ENCODE assay signal across 7 cellular contexts in genomic region chr17:76585048-76585648, GRCh38. TPM values are rescaled to one million over a fixed set of nuclear protein-coding genes. Genes with fewer than 3 reads are reported as not detected.
A peak's percentile ranks its signal among the peaks of the same experiment; 100 is the strongest.
DNase-seq lines count a peak whose midpoint lies in the region; ATAC-seq and TF ChIP-seq lines count a peak whose summit lies in the region.

No MANE protein-coding gene starts in this region.

- H3K27me3 ChIP-seq in H9 (ENCODE audit: insufficient read depth, low read length), result peaks cover 36% of the 10 kb centered on the region; the same call in 1 of the 2 replicates
- H3K27me3 ChIP-seq in prostate gland (replicated peaks; ENCODE audit: insufficient read depth), result no peaks in the 10 kb centered on the region

- intact Hi-C loops in activated CD4-positive, alpha-beta memory T cell treated with anti-CD3 and anti-CD28 coated beads for 36 hours (cut with micrococcal nuclease), result loop anchor here (5.0 kb wide), 1 partner anchor 47 kb away; no protein-coding TSS in a partner anchor
- intact Hi-C loops in Right ventricle myocardium superior (cut with DNase I), result loop anchor here (10.0 kb wide), 1 partner anchor 60 kb away; no protein-coding TSS in a partner anchor
- intact Hi-C loops in prostate gland (cut with DNase I), result no loop called here

- H3K36me3 Mint-ChIP-seq in H9 (ENCODE audit: insufficient read depth in 1 of 3, low read depth in 3 of 3), result no peaks in the 10 kb centered on the region; a peak in 1 of 7 replicates
- peaks cover 3% of the 10 kb centered on the region for H3K36me3 Mint-ChIP-seq in activated CD4-positive, alpha-beta memory T cell treated with anti-CD3 and anti-CD28 coated beads for 36 hours

- no peaks in the 10 kb centered on the region for H3K79me2 ChIP-seq in H9 (ENCODE audit: insufficient read depth, low read length)

- no peaks in the 10 kb centered on the region for H3K79me1 ChIP-seq in H9 (ENCODE audit: insufficient read depth, low read depth, low read length, poor library complexity, severe bottlenecking)

- H3K4me1 ChIP-seq in H9 (ENCODE audit: insufficient read depth, low read length) (no peaks in the 10 kb centered on the region; the same call in 1 of the 2 replicates), prostate gland (replicated peaks) (no peaks in the 10 kb centered on the region)

- POLR2A ChIA-PET in activated CD4-positive, alpha-beta memory T cell treated with anti-CD3 and anti-CD28 coated beads for 36 hours (lab: Charles Lee), result interaction anchor here (1.5 kb wide), 1 partner anchor 27 kb away, joined by 9 read pairs; no protein-coding TSS in a partner anchor

- H3K27ac ChIP-seq in H9 (ENCODE audit: insufficient read length, low read depth, low read length), result no peak overlapping the region
- H3K27ac ChIP-seq in prostate gland, result peak overlapping the region; percentile 72 to 76

- H2AK5ac ChIP-seq in H9 (ENCODE audit: insufficient read length, low read length), result no peak overlapping the region

- no CpG with 5 or more reads among the region's 60 CpGs for WGBS in H9 (ENCODE audit: extremely low coverage, insufficient read length, low lambda C conversion rate)
- WGBS in prostate gland, result under 1% methylated on average over 60 of the region's 60 CpGs

- no peak overlapping the region for H2BK5ac ChIP-seq in H9 (ENCODE audit: insufficient read length, low read length)

- no peak overlapping the region for H2BK12ac ChIP-seq in H9 (ENCODE audit: insufficient read length, low read depth, low read length)

- no peak overlapping the region for H2BK120ac ChIP-seq in H9 (ENCODE audit: low read depth, low read length, poor library complexity, severe bottlenecking)

- no peak overlapping the region for H3K18ac ChIP-seq in H9 (ENCODE audit: insufficient read length, low read depth, low read length)

- no peak overlapping the region for H2AFZ ChIP-seq in H9 (ENCODE audit: low read length)

- no peak overlapping the region for H4K8ac ChIP-seq in H9 (replicated peaks; ENCODE audit: insufficient read length, low read depth, low read length)

- H4K5ac ChIP-seq in H9 (ENCODE audit: insufficient read length, low read depth, low read length), result no peak overlapping the region

- TF ChIP-seq CTCF in H9 (conservative IDR thresholded peaks at IDR 0.05), result no peak
- TF ChIP-seq CTCF in prostate gland (IDR thresholded peaks at IDR 0.05), result no peak

- H3K4me3 ChIP-seq in prostate gland, result peak overlapping the region; percentile 43 to 44

- H3K4me2 ChIP-seq in H9 (ENCODE audit: insufficient read depth, insufficient read length, low read length), result peak overlapping the region; percentile 67

- peaks cover 2 to 7% of the 10 kb centered on the region in 2 experiments; a peak in 3 of 5 replicates for H3K9me3 Mint-ChIP-seq in H9
- H3K9me3 Mint-ChIP-seq in activated CD4-positive, alpha-beta memory T cell treated with anti-CD3 and anti-CD28 coated beads for 36 hours, result no peaks in the 10 kb centered on the region

- DNase-seq in H9 (peak; percentile 52), Right ventricle myocardium superior (peak; percentile 49), prostate gland (ENCODE audit: low spot score) (no peak), DMS79 treated with DMSO at 0.1 percent for 48 hours (lab: John Stamatoyannopoulos, UW) (no peak), NCI-H187 treated with DMSO at 0.1 percent for 48 hours (lab: John Stamatoyannopoulos, UW) (no peak)
- no peak for DNase-seq in activated CD4-positive, alpha-beta memory T cell treated with anti-CD3 and anti-CD28 coated beads for 36 hours

- peaks cover 2% of the 10 kb centered on the region for H4K20me1 ChIP-seq in H9 (ENCODE audit: control insufficient read depth, insufficient read depth, insufficient read length)

- H3K14ac ChIP-seq in H9 (ENCODE audit: insufficient read depth, low read length), result no peak overlapping the region; the same call in 1 of the 2 replicates

- H3K4me1 Mint-ChIP-seq in H9, result peaks cover 29 to 41% of the 10 kb centered on the region in 2 experiments
- H3K4me1 Mint-ChIP-seq in activated CD4-positive, alpha-beta memory T cell treated with anti-CD3 and anti-CD28 coated beads for 36 hours (ENCODE audit: low read depth), result peaks cover 13% of the 10 kb centered on the region

- H3K36me3 ChIP-seq in prostate gland, result no peaks in the 10 kb centered on the region

- H3K56ac ChIP-seq in H9 (ENCODE audit: insufficient read length, low read depth, low read length), result no peak overlapping the region

- H3K23ac ChIP-seq in H9 (ENCODE audit: insufficient read length, low read depth, low read length), result no peak overlapping the region

- H3K23me2 ChIP-seq in H9 (ENCODE audit: insufficient read length, low read depth, low read length, poor library complexity, severe bottlenecking), result peaks cover 11% of the 10 kb centered on the region

- no peak overlapping the region for H3T11ph ChIP-seq in H9 (ENCODE audit: low read length)

- H3K9ac ChIP-seq in H9 (ENCODE audit: extremely low read depth, insufficient read length, low read length), result no peak overlapping the region

- no peak overlapping the region for H2BK20ac ChIP-seq in H9 (ENCODE audit: low read depth, low read length, poor library complexity, severe bottlenecking)

- H3K27ac Mint-ChIP-seq in H9, result no peak overlapping the region
- H3K27ac Mint-ChIP-seq in activated CD4-positive, alpha-beta memory T cell treated with anti-CD3 and anti-CD28 coated beads for 36 hours, result no peak overlapping the region

- CTCF ChIA-PET in activated CD4-positive, alpha-beta memory T cell treated with anti-CD3 and anti-CD28 coated beads for 36 hours (lab: Charles Lee), result interaction anchor here (0.6 to 2.0 kb wide), 6 partner anchors 27 to 96 kb away, joined by 3 to 14 read pairs (median 5); no protein-coding TSS in a partner anchor

- ATAC-seq in Right ventricle myocardium superior (ENCODE audit: poor library complexity), result peak; percentile 57
- ATAC-seq in GM21717 (IDR thresholded peaks at IDR 0.05; ENCODE audit: unreplicated experiment), result no peak

- H3K4me3 Mint-ChIP-seq in H9, result peak overlapping the region; percentile 59 to 80
- peak overlapping the region; percentile 57 for H3K4me3 Mint-ChIP-seq in activated CD4-positive, alpha-beta memory T cell treated with anti-CD3 and anti-CD28 coated beads for 36 hours

- no peaks in the 10 kb centered on the region for H3K9me3 ChIP-seq in H9 (ENCODE audit: control insufficient read depth, low read depth, low read length)
- H3K9me3 ChIP-seq in prostate gland, result no peaks in the 10 kb centered on the region

- TF ChIP-seq POLR2A in prostate gland (IDR thresholded peaks at IDR 0.05), result peak; percentile 32

- no peak overlapping the region for H2BK15ac ChIP-seq in H9 (ENCODE audit: low read depth, low read length)

- H3K27me3 Mint-ChIP-seq in H9 (ENCODE audit: low read depth), result peaks cover 76% of the 10 kb centered on the region
- peaks cover 46% of the 10 kb centered on the region for H3K27me3 Mint-ChIP-seq in activated CD4-positive, alpha-beta memory T cell treated with anti-CD3 and anti-CD28 coated beads for 36 hours

- H3K4ac ChIP-seq in H9 (ENCODE audit: low read depth, low read length), result no peak overlapping the region

- H4K91ac ChIP-seq in H9 (ENCODE audit: insufficient read length, low read depth, low read length), result no peak overlapping the region

RNA-seq across cellular contexts. Expression of gene ST6GALNAC2, which starts 0.5 kb away (rescaled TPM):
- total RNA-seq in H9 (2021), result 0.37 and 0.46 TPM in 2 replicates
- total RNA-seq in activated CD4-positive, alpha-beta memory T cell treated with anti-CD3 and anti-CD28 coated beads for 36 hours, result under 1 TPM; 0.19 to 0.51 TPM
- total RNA-seq in Right ventricle myocardium superior, result 6.1 TPM
- total RNA-seq in prostate gland, result 10 to 100 TPM; 21.0 to 23.1 TPM

RNA-seq across cellular contexts. Expression of gene PRCD, which starts 45.3 kb away (rescaled TPM):
- 0.42 and 0.46 TPM in 2 replicates for total RNA-seq in H9 (2021)
- total RNA-seq in activated CD4-positive, alpha-beta memory T cell treated with anti-CD3 and anti-CD28 coated beads for 36 hours, result not detected
- 4.0 TPM for total RNA-seq in Right ventricle myocardium superior
- total RNA-seq in prostate gland, result under 1 TPM; 0.36 to 0.85 TPM

RNA-seq across cellular contexts. Expression of gene CYGB, which starts 47.6 kb away (rescaled TPM):
- total RNA-seq in H9 (2021) (2.4 and 2.8 TPM in 2 replicates), Right ventricle myocardium superior (34.2 TPM), prostate gland (10 to 100 TPM in 1 of 2 donors, 1 to 10 TPM in 1; 7.0 to 13.8 TPM)
- total RNA-seq in activated CD4-positive, alpha-beta memory T cell treated with anti-CD3 and anti-CD28 coated beads for 36 hours, result not detected

RNA-seq across cellular contexts. Expression of gene ST6GALNAC1, which starts 58.4 kb away (rescaled TPM):
- total RNA-seq in H9 (2021) (not detected in 2 replicates), Right ventricle myocardium superior (2.8 TPM), prostate gland (10 to 100 TPM in 1 of 2 donors, 1 to 10 TPM in 1; 8.4 to 27.2 TPM)
- 1 to 10 TPM; 1.1 to 2.3 TPM for total RNA-seq in activated CD4-positive, alpha-beta memory T cell treated with anti-CD3 and anti-CD28 coated beads for 36 hours

Comparison
In these comparisons a context has a peak if more than half of its experiments do, and no peak if none do; other contexts are left out.
1. DNase-seq: peak in H9 (single experiment) and Right ventricle myocardium superior (single experiment); none in activated CD4-positive, alpha-beta memory T cell treated with anti-CD3 and anti-CD28 coated beads for 36 hours (single experiment), prostate gland (single experiment), DMS79 treated with DMSO at 0.1 percent for 48 hours (single experiment) and NCI-H187 treated with DMSO at 0.1 percent for 48 hours (single experiment).